Comparison of ENCODE assay signal across 1 cellular context in genomic region chr4:139593091-139593564, GRCh38.
TF ChIP-seq lines count a peak whose summit lies in the region.

No MANE protein-coding gene starts in this region.

TF ChIP-seq in IMR-90, 13 proteins besides CTCF, POLR2A, EP300 and RAD21:
- TF ChIP-seq USF2 (IDR thresholded peaks at IDR 0.05; ENCODE audit: low read depth, low read length), result no peak
- TF ChIP-seq CEBPB (IDR thresholded peaks at IDR 0.05; ENCODE audit: low read depth, low read length), result no peak
- TF ChIP-seq ELK1 (IDR thresholded peaks at IDR 0.05; ENCODE audit: borderline replicate concordance, low read depth, low read length), result no peak
- no peak for TF ChIP-seq CHD1 (IDR thresholded peaks at IDR 0.05; ENCODE audit: low read depth, low read length)
- TF ChIP-seq BHLHE40 (IDR thresholded peaks at IDR 0.05; ENCODE audit: low read depth, low read length), result no peak
- TF ChIP-seq RCOR1 (IDR thresholded peaks at IDR 0.05; ENCODE audit: insufficient replicate concordance, low read length), result no peak
- no peak for TF ChIP-seq NFE2L2 (IDR thresholded peaks at IDR 0.05; ENCODE audit: low read depth, low read length)
- TF ChIP-seq FOS (IDR thresholded peaks at IDR 0.05; ENCODE audit: low read depth, low read length), result no peak; the same call in 1 of the 2 replicates
- TF ChIP-seq SMC3 (IDR thresholded peaks at IDR 0.05; ENCODE audit: low read depth, low read length), result no peak
- no peak for TF ChIP-seq RFX5 (IDR thresholded peaks at IDR 0.05; ENCODE audit: low read depth, low read length)
- TF ChIP-seq MXI1 (IDR thresholded peaks at IDR 0.05; ENCODE audit: borderline replicate concordance, low read depth, low read length), result no peak
- no peak for TF ChIP-seq MAFK (IDR thresholded peaks at IDR 0.05; ENCODE audit: low read depth, low read length)
- no peak for TF ChIP-seq MAZ (IDR thresholded peaks at IDR 0.05; ENCODE audit: borderline replicate concordance, low read depth, low read length)
TF ChIP-seq in IMR-90: peak in this region for 0.
